Comparison of ENCODE assay signal across 29 cellular contexts in the genomic region with DNA sequence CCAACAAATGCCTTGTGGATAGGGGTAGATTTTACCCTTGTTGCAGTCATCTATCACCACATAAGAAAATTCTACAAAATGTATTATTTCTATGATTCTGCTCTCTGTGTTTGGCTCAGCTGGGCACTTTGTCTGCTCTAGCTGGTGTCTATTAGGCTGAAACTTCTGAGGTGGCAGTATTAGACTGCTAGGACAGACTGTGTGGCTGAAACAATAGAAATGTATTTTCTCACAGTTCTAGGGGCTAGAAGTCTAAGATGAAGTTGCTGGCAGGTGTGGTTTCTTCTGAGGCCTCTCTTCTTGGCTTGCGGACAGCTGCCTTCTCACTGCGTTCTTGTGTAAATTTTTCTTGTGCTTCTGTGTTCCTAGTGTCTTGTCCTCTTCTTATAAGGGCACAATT.
"Had no signal": no experiment of that assay in that cellular context is flagged by ENCODE, and none has a peak within 500 bp of the region (broad histone marks: within the 10 kb centered on the region; RNA-seq: fewer than 3 reads in every experiment).

No MANE protein-coding gene starts in this region.

- H3K4me3 ChIP-seq: stomach, suprapubic skin, testis, thoracic aorta, thyroid gland, tibial artery, tibial nerve, transverse colon, upper lobe of left lung, upper lobe of right lung, uterus, vagina had no signal

- H3K27ac ChIP-seq: stomach, suprapubic skin, testis, thoracic aorta, thyroid gland, tibial artery, tibial nerve, transverse colon, upper lobe of left lung, upper lobe of right lung, uterus, vagina had no signal

- H3K27ac Mint-ChIP-seq: stimulated activated effector memory CD8-positive, alpha-beta T cell treated with anti-CD3 and anti-CD28 coated beads, Interleukin-12 subunit alpha, Interleukin-12 subunit beta, amount 100 ng/mL, for 72 hours; stimulated activated memory B cell treated with anti-CD40 and anti-IgM and Interleukin-4, amounts not matched to agents 10 μg/mL and 1 μg/mL and 100 μg/mL, for 72 hours; stimulated activated naive B cell treated with anti-CD40 and anti-IgM and Interleukin-4, amounts not matched to agents 10 μg/mL and 1 μg/mL and 100 μg/mL, for 72 hours; stimulated activated naive CD8-positive, alpha-beta T cell treated with anti-CD3 and anti-CD28 coated beads, Interleukin-15, amount 100 ng/mL, for 72 hours; stimulated activated naive CD8-positive, alpha-beta T cell treated with anti-CD3 and anti-CD28 coated beads, Interleukin-15, Interleukin-2, amounts not matched to agents 100 ng/mL and 50 ng/mL, for 24 hours; type B pancreatic cell had no signal

- ATAC-seq: stimulated activated effector memory CD8-positive, alpha-beta T cell treated with anti-CD3 and anti-CD28 coated beads, Interleukin-12 subunit alpha, Interleukin-12 subunit beta, amount 100 ng/mL, for 72 hours; stimulated activated memory B cell treated with anti-CD40 and anti-IgM and Interleukin-4, amounts not matched to agents 10 μg/mL and 1 μg/mL and 100 μg/mL, for 72 hours; stimulated activated naive B cell treated with anti-CD40 and anti-IgM and Interleukin-4, amounts not matched to agents 10 μg/mL and 1 μg/mL and 100 μg/mL, for 72 hours; stimulated activated naive CD8-positive, alpha-beta T cell treated with anti-CD3 and anti-CD28 coated beads, Interleukin-15, amount 100 ng/mL, for 72 hours; stimulated activated naive CD8-positive, alpha-beta T cell treated with anti-CD3 and anti-CD28 coated beads, Interleukin-15, Interleukin-2, amounts not matched to agents 100 U/mL and 50 U/mL, for 24 hours; upper lobe of right lung had no signal

- FAIRE-seq: urothelium cell line had no signal

- H3K9me3 ChIP-seq: stomach, suprapubic skin, testis, thoracic aorta, thyroid gland, tibial artery, tibial nerve, transverse colon, upper lobe of left lung, upper lobe of right lung, uterus, vagina had no signal

- H3K4me1 ChIP-seq: stomach, suprapubic skin, testis, thyroid gland, tibial artery, tibial nerve, transverse colon, upper lobe of left lung, upper lobe of right lung, uterus, vagina had no signal

- H3K27me3 Mint-ChIP-seq: stimulated activated memory B cell treated with anti-CD40 and anti-IgM and Interleukin-4, amounts not matched to agents 10 μg/mL and 1 μg/mL and 100 μg/mL, for 72 hours; stimulated activated naive B cell treated with anti-CD40 and anti-IgM and Interleukin-4, amounts not matched to agents 10 μg/mL and 1 μg/mL and 100 μg/mL, for 72 hours; stimulated activated naive CD8-positive, alpha-beta T cell treated with anti-CD3 and anti-CD28 coated beads, Interleukin-15, amount 100 ng/mL, for 72 hours; stimulated activated naive CD8-positive, alpha-beta T cell treated with anti-CD3 and anti-CD28 coated beads, Interleukin-15, Interleukin-2, amounts not matched to agents 100 ng/mL and 50 ng/mL, for 24 hours; type B pancreatic cell had no signal

- H3K36me3 Mint-ChIP-seq: stimulated activated effector memory CD8-positive, alpha-beta T cell treated with anti-CD3 and anti-CD28 coated beads, Interleukin-12 subunit alpha, Interleukin-12 subunit beta, amount 100 ng/mL, for 72 hours; stimulated activated memory B cell treated with anti-CD40 and anti-IgM and Interleukin-4, amounts not matched to agents 10 μg/mL and 1 μg/mL and 100 μg/mL, for 72 hours; stimulated activated naive B cell treated with anti-CD40 and anti-IgM and Interleukin-4, amounts not matched to agents 10 μg/mL and 1 μg/mL and 100 μg/mL, for 72 hours; type B pancreatic cell had no signal

- DNase-seq: stimulated activated CD4-positive, alpha-beta T cell treated with anti-CD3 and anti-CD28 coated beads, Interleukin-2, amount 100 ng/mL, for 48 hours; stimulated activated CD4-positive, alpha-beta T cell treated with anti-CD3 and anti-CD28 coated beads, Interleukin-4, amount 100 ng/mL, for 1 hour; stimulated activated CD4-positive, alpha-beta T cell treated with anti-CD3 and anti-CD28 coated beads, Interleukin-4, amount 100 ng/mL, for 24 hours; stimulated activated CD4-positive, alpha-beta T cell treated with anti-CD3 and anti-CD28 coated beads, Interleukin-4, amount 100 ng/mL, for 4 hours; stimulated activated CD8-positive, alpha-beta memory T cell treated with anti-CD3 and anti-CD28 coated beads, Interleukin-4, amount 100 ng/mL, for 48 hours; stimulated activated naive B cell treated with anti-CD40 and anti-IgM and Interleukin-4, amounts not matched to agents 10 μg/mL and 1 μg/mL and 100 μg/mL, for 72 hours; stimulated activated naive CD4-positive, alpha-beta T cell; stimulated activated naive CD4-positive, alpha-beta T cell treated with Interleukin-2 at 50 U/mL for 16 hours; stimulated activated naive CD8-positive, alpha-beta T cell treated with anti-CD3 and anti-CD28 coated beads, Interleukin-15, amount 100 ng/mL, for 72 hours; stimulated activated naive CD8-positive, alpha-beta T cell treated with anti-CD3 and anti-CD28 coated beads, Interleukin-15, Interleukin-2, amounts not matched to agents 100 U/mL and 50 U/mL, for 24 hours; stomach; substantia nigra; testis; thyroid gland; tibial artery; transverse colon; trophoblast cell; upper lobe of left lung; upper lobe of right lung; uterus had no signal

- H3K4me3 Mint-ChIP-seq: stimulated activated effector memory CD8-positive, alpha-beta T cell treated with anti-CD3 and anti-CD28 coated beads, Interleukin-12 subunit alpha, Interleukin-12 subunit beta, amount 100 ng/mL, for 72 hours; stimulated activated memory B cell treated with anti-CD40 and anti-IgM and Interleukin-4, amounts not matched to agents 10 μg/mL and 1 μg/mL and 100 μg/mL, for 72 hours; stimulated activated naive B cell treated with anti-CD40 and anti-IgM and Interleukin-4, amounts not matched to agents 10 μg/mL and 1 μg/mL and 100 μg/mL, for 72 hours; stimulated activated naive CD8-positive, alpha-beta T cell treated with anti-CD3 and anti-CD28 coated beads, Interleukin-15, amount 100 ng/mL, for 72 hours; stimulated activated naive CD8-positive, alpha-beta T cell treated with anti-CD3 and anti-CD28 coated beads, Interleukin-15, Interleukin-2, amounts not matched to agents 100 ng/mL and 50 ng/mL, for 24 hours; type B pancreatic cell had no signal

- H3K4me1 Mint-ChIP-seq: stimulated activated effector memory CD8-positive, alpha-beta T cell treated with anti-CD3 and anti-CD28 coated beads, Interleukin-12 subunit alpha, Interleukin-12 subunit beta, amount 100 ng/mL, for 72 hours; stimulated activated memory B cell treated with anti-CD40 and anti-IgM and Interleukin-4, amounts not matched to agents 10 μg/mL and 1 μg/mL and 100 μg/mL, for 72 hours; stimulated activated naive B cell treated with anti-CD40 and anti-IgM and Interleukin-4, amounts not matched to agents 10 μg/mL and 1 μg/mL and 100 μg/mL, for 72 hours; stimulated activated naive CD8-positive, alpha-beta T cell treated with anti-CD3 and anti-CD28 coated beads, Interleukin-15, amount 100 ng/mL, for 72 hours had no signal

- H3K36me3 ChIP-seq: stomach, suprapubic skin, thoracic aorta, thyroid gland, tibial artery, tibial nerve, transverse colon, upper lobe of left lung, upper lobe of right lung, uterus, vagina had no signal

- H3K27me3 ChIP-seq: stomach, suprapubic skin, testis, thyroid gland, tibial artery, tibial nerve, transverse colon, upper lobe of left lung, upper lobe of right lung, uterus, vagina had no signal

- H3K9me3 Mint-ChIP-seq: stimulated activated memory B cell treated with anti-CD40 and anti-IgM and Interleukin-4, amounts not matched to agents 10 μg/mL and 1 μg/mL and 100 μg/mL, for 72 hours; stimulated activated naive B cell treated with anti-CD40 and anti-IgM and Interleukin-4, amounts not matched to agents 10 μg/mL and 1 μg/mL and 100 μg/mL, for 72 hours; stimulated activated naive CD8-positive, alpha-beta T cell treated with anti-CD3 and anti-CD28 coated beads, Interleukin-15, amount 100 ng/mL, for 72 hours had no signal
